In the genomic region with DNA sequence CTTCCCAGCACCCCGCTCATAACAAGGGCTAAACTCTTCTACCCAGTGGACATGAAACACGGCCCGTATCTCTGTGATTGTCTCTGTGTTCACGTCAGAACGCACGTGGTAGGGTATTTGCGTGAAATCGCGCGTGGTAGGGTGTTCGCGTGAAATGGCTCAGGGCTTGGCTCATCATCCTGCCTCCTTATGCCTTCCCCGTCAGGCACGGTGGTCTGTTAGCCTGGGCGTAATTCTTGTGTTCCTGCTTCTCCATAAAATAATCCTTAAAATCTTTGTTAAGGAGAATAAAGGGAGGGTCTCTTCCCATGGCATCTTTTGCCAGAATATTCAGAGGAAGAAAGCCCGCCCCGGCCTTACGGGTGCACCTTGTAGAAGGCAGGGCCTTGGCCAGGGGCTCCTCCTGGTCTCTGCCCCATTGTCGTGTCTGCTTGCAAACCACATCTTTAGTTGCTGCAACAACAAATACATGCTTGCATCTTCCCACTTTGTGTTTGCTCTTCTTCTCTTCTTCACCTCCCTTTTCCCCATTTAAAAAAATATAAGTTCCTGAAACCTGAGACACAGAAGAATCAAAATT, we compare ENCODE assay signal across 25 cellular contexts.
A peak's percentile ranks its signal among the peaks of the same experiment; 100 is the strongest.
DNase-seq lines count a peak whose midpoint lies in the region; ATAC-seq and TF ChIP-seq lines count a peak whose summit lies in the region.
"Had no signal": no experiment of that assay in that cellular context is flagged by ENCODE, and none has a peak within 500 bp of the region (broad histone marks: within the 10 kb centered on the region; RNA-seq: fewer than 3 reads in every experiment).

No MANE protein-coding gene starts in this region.

- no peak overlapping the region for H3K27ac ChIP-seq in CD4-positive, CD25-positive, alpha-beta regulatory T cell (ENCODE audit: insufficient read depth, low read length, poor library complexity, severe bottlenecking)
- H3K27ac ChIP-seq: A549, breast epithelium, prostate gland, vagina had no signal

- H3K9me3 Mint-ChIP-seq in activated CD4-positive, alpha-beta T cell treated with anti-CD3 and anti-CD28 coated beads, Interleukin-2, amount 10 ng/mL, durations not matched to agents 7 days and 5 days: peaks cover 2% of the 10 kb centered on the region
- no peaks in the 10 kb centered on the region for H3K9me3 Mint-ChIP-seq in CD4-positive, CD25-positive, alpha-beta regulatory T cell
- H3K9me3 Mint-ChIP-seq in activated T-helper 17 cell treated with anti-CD3 and anti-CD28 coated beads, Interleukin-2, amount 50 U/mL, for 72 hours: no peaks in the 10 kb centered on the region
- H3K9me3 Mint-ChIP-seq: dendritic cell treated with granulocyte-macrophage colony-stimulating factor and Interleukin-4, amounts not matched to agents 40 ng/mL and 50 ng/mL, for 4 days; nephron; T-cell had no signal

- CTCF ChIA-PET in activated CD4-positive, alpha-beta T cell treated with anti-CD3 and anti-CD28 coated beads, Interleukin-2, amount 10 ng/mL, durations not matched to agents 7 days and 5 days (lab: Charles Lee): no interaction called here

- no peaks in the 10 kb centered on the region for H3K27me3 Mint-ChIP-seq in activated CD4-positive, alpha-beta T cell treated with anti-CD3 and anti-CD28 coated beads, Interleukin-2, amount 10 ng/mL, durations not matched to agents 7 days and 5 days
- H3K27me3 Mint-ChIP-seq in CD4-positive, CD25-positive, alpha-beta regulatory T cell: peaks cover 4% of the 10 kb centered on the region
- H3K27me3 Mint-ChIP-seq in activated T-helper 17 cell treated with anti-CD3 and anti-CD28 coated beads, Interleukin-2, amount 50 U/mL, for 72 hours: no peaks in the 10 kb centered on the region
- H3K27me3 Mint-ChIP-seq: T-cell had no signal

- no peak overlapping the region for H3K4me3 Mint-ChIP-seq in activated CD4-positive, alpha-beta T cell treated with anti-CD3 and anti-CD28 coated beads, Interleukin-2, amount 10 ng/mL, durations not matched to agents 7 days and 5 days
- peak overlapping the region in 2 of 4 donors; percentile 24 to 56 for H3K4me3 Mint-ChIP-seq in CD4-positive, CD25-positive, alpha-beta regulatory T cell
- peak overlapping the region; percentile 41 for H3K4me3 Mint-ChIP-seq in activated T-helper 17 cell treated with anti-CD3 and anti-CD28 coated beads, Interleukin-2, amount 50 U/mL, for 72 hours
- H3K4me3 Mint-ChIP-seq: dendritic cell treated with granulocyte-macrophage colony-stimulating factor and Interleukin-4, amounts not matched to agents 40 ng/mL and 50 ng/mL, for 4 days; nephron had no signal

- no peaks in the 10 kb centered on the region for H3K27me3 ChIP-seq in CD4-positive, CD25-positive, alpha-beta regulatory T cell (ENCODE audit: control insufficient read depth, insufficient read depth, low read length)
- no peaks in the 10 kb centered on the region for H3K27me3 ChIP-seq in MG63
- H3K27me3 ChIP-seq: breast epithelium, vagina had no signal

- POLR2A ChIA-PET in activated CD4-positive, alpha-beta T cell treated with anti-CD3 and anti-CD28 coated beads, Interleukin-2, amount 10 ng/mL, durations not matched to agents 7 days and 5 days (lab: Charles Lee): no interaction called here

- no peaks in the 10 kb centered on the region for H3K9me3 ChIP-seq in CD4-positive, CD25-positive, alpha-beta regulatory T cell (ENCODE audit: control insufficient read depth in 2 of 2, low read length in 2 of 2)
- H3K9me3 ChIP-seq in mucosa of descending colon (no peaks in the 10 kb centered on the region), MG63 (no peaks in the 10 kb centered on the region)
- H3K9me3 ChIP-seq: A549, breast epithelium, prostate gland, vagina had no signal

- intact Hi-C loops in mucosa of descending colon (cut with DNase I, micrococcal nuclease): no loop called here

- ATAC-seq in CD4-positive, CD25-positive, alpha-beta regulatory T cell (ENCODE audit: low read depth in 2 of 2): no peak
- no peak for ATAC-seq in activated T-helper 17 cell treated with anti-CD3 and anti-CD28 coated beads, Interleukin-2, amount 50 U/mL, for 72 hours (replicated peaks)
- ATAC-seq in mucosa of descending colon (no peak), GM19397 (IDR thresholded peaks at IDR 0.05; ENCODE audit: unreplicated experiment) (no peak)
- ATAC-seq: A549, T-cell had no signal

- peaks cover 42% of the 10 kb centered on the region for H3K4me1 ChIP-seq in CD4-positive, CD25-positive, alpha-beta regulatory T cell (ENCODE audit: control insufficient read depth, insufficient read depth, low read length, poor library complexity, severe bottlenecking)
- no peaks in the 10 kb centered on the region for H3K4me1 ChIP-seq in mucosa of descending colon (ENCODE audit: low read depth)
- H3K4me1 ChIP-seq: breast epithelium, prostate gland, vagina had no signal

- TF ChIP-seq CTCF in mucosa of descending colon (IDR thresholded peaks at IDR 0.05): no peak

- no peaks in the 10 kb centered on the region for H3K36me3 ChIP-seq in CD4-positive, CD25-positive, alpha-beta regulatory T cell (ENCODE audit: control insufficient read depth, insufficient read depth, low read length)
- H3K36me3 ChIP-seq in mucosa of descending colon (ENCODE audit: low read depth) (no peaks in the 10 kb centered on the region), MG63 (peaks cover 13% of the 10 kb centered on the region)
- H3K36me3 ChIP-seq: breast epithelium, prostate gland, vagina had no signal

- no peak overlapping the region for H3K4me3 ChIP-seq in CD4-positive, CD25-positive, alpha-beta regulatory T cell (ENCODE audit: low read depth, low read length)
- H3K4me3 ChIP-seq in mucosa of descending colon (no peak overlapping the region), MG63 (no peak overlapping the region)
- H3K4me3 ChIP-seq: A549, breast epithelium, prostate gland, smooth muscle cell, vagina had no signal

- peaks cover 82% of the 10 kb centered on the region for H3K4me1 Mint-ChIP-seq in activated CD4-positive, alpha-beta T cell treated with anti-CD3 and anti-CD28 coated beads, Interleukin-2, amount 10 ng/mL, durations not matched to agents 7 days and 5 days
- H3K4me1 Mint-ChIP-seq in CD4-positive, CD25-positive, alpha-beta regulatory T cell: peaks cover 17 to 65% (median 33%) of the 10 kb centered on the region in 4 donors
- H3K4me1 Mint-ChIP-seq in activated T-helper 17 cell treated with anti-CD3 and anti-CD28 coated beads, Interleukin-2, amount 50 U/mL, for 72 hours: peaks cover 44% of the 10 kb centered on the region

- H3K27ac Mint-ChIP-seq in activated CD4-positive, alpha-beta T cell treated with anti-CD3 and anti-CD28 coated beads, Interleukin-2, amount 10 ng/mL, durations not matched to agents 7 days and 5 days: peak overlapping the region; percentile 79
- H3K27ac Mint-ChIP-seq in CD4-positive, CD25-positive, alpha-beta regulatory T cell: peak overlapping the region; percentile 44 to 55 (median 48)
- H3K27ac Mint-ChIP-seq in activated T-helper 17 cell treated with anti-CD3 and anti-CD28 coated beads, Interleukin-2, amount 50 U/mL, for 72 hours: peak overlapping the region; percentile 68
- H3K27ac Mint-ChIP-seq: dendritic cell treated with granulocyte-macrophage colony-stimulating factor and Interleukin-4, amounts not matched to agents 40 ng/mL and 50 ng/mL, for 4 days had no signal

- no peak for DNase-seq in activated CD4-positive, alpha-beta T cell treated with anti-CD3 and anti-CD28 coated beads, Interleukin-2, amount 10 ng/mL, durations not matched to agents 7 days and 5 days
- DNase-seq in activated CD4-positive, alpha-beta T cell treated with anti-CD3 and anti-CD28 coated beads for 48 hours: no peak
- no peak for DNase-seq in CD4-positive, CD25-positive, alpha-beta regulatory T cell
- DNase-seq in mucosa of descending colon (peak in 2 of 3 donors; percentile 2 to 4), SW480 (ENCODE audit: low spot score) (no peak), MG63 (no peak)
- DNase-seq: C1 segment of cervical spinal cord; DMS 273 treated with DMSO at 0.1 percent for 48 hours; islet precursor cell; Kasumi-1; mesenchymal stem cell; NCI-H1092 treated with DMSO at 0.1 percent for 48 hours; NCI-H2081 treated with DMSO at 0.1 percent for 48 hours; NCI-H510A treated with DMSO at 0.1 percent for 48 hours; stimulated activated CD4-positive, alpha-beta T cell treated with anti-CD3 and anti-CD28 coated beads, Interleukin-4, amount 100 ng/mL, for 24 hours; T-cell had no signal

- H3K36me3 Mint-ChIP-seq in activated CD4-positive, alpha-beta T cell treated with anti-CD3 and anti-CD28 coated beads, Interleukin-2, amount 10 ng/mL, durations not matched to agents 7 days and 5 days (ENCODE audit: low read depth): peaks cover 56% of the 10 kb centered on the region
- peaks cover 17% of the 10 kb centered on the region for H3K36me3 Mint-ChIP-seq in CD4-positive, CD25-positive, alpha-beta regulatory T cell
- peaks cover 66% of the 10 kb centered on the region for H3K36me3 Mint-ChIP-seq in activated T-helper 17 cell treated with anti-CD3 and anti-CD28 coated beads, Interleukin-2, amount 50 U/mL, for 72 hours (ENCODE audit: low read depth)

Comparison
In these comparisons a context has a peak if more than half of its experiments do, and no peak if none do; other contexts are left out.
1. DNase-seq: peak in mucosa of descending colon (2 of 3); none in activated CD4-positive, alpha-beta T cell treated with anti-CD3 and anti-CD28 coated beads, Interleukin-2, amount 10 ng/mL, durations not matched to agents 7 days and 5 days (single experiment), activated CD4-positive, alpha-beta T cell treated with anti-CD3 and anti-CD28 coated beads for 48 hours (single experiment), CD4-positive, CD25-positive, alpha-beta regulatory T cell (0 of 3), SW480 (single experiment) and MG63 (single experiment).
2. Peak in every context shown above with its lines, with median percentiles within 50 percentile points of each other: H3K27ac Mint-ChIP-seq.